In genomic region chr10:53314856-53315255, GRCh38 we compare ENCODE assay signal across 12 cellular contexts.
DNase-seq lines count a peak whose midpoint lies in the region; ATAC-seq, FAIRE-seq and TF ChIP-seq lines count a peak whose summit lies in the region.
"Had no signal": no experiment of that assay in that cellular context is flagged by ENCODE, and none has a peak within 500 bp of the region (broad histone marks: within the 10 kb centered on the region; RNA-seq: fewer than 3 reads in every experiment).

No MANE protein-coding gene starts in this region.

- 10% methylated on average over 1 of the region's 1 CpG for WGBS in mesenchymal stem cell
- 18 to 33% methylated on average over 1 of the region's 1 CpG for WGBS in esophagus squamous epithelium, 2 donors

- no peak overlapping the region for H3K9ac ChIP-seq in mesenchymal stem cell (ENCODE audit: low read length)

- intact Hi-C loops in esophagus squamous epithelium (cut with DNase I), result no loop called here

- no peak overlapping the region for H4K8ac ChIP-seq in mesenchymal stem cell (ENCODE audit: low read length)

- no peak for ATAC-seq in HG03108 (IDR thresholded peaks at IDR 0.05; ENCODE audit: unreplicated experiment)

- no peak overlapping the region for H2BK5ac ChIP-seq in mesenchymal stem cell (ENCODE audit: low read depth, low read length, poor library complexity, severe bottlenecking)

- FAIRE-seq in bronchial epithelial cell (lab: Jason Lieb, UNC), result no peak

- H3K18ac ChIP-seq in mesenchymal stem cell (ENCODE audit: low read depth in 1 of 2, low read length in 2 of 2), result no peak overlapping the region

- peak; percentile 67 for DNase-seq in Caki2 (ENCODE audit: low read depth)
- DNase-seq in LoVo (ENCODE audit: low spot score), result peak; percentile 24
- peak; percentile 98 for DNase-seq in bronchial epithelial cell (ENCODE audit: low read depth)
- DNase-seq in mesenchymal stem cell, result peak; percentile 87
- DNase-seq in esophagus squamous epithelium (lab: John Stamatoyannopoulos, UW), result no peak
- no peak for DNase-seq in NCI-H345 treated with DMSO at 0.1 percent for 48 hours (lab: John Stamatoyannopoulos, UW; ENCODE audit: unreplicated experiment)
- no peak for DNase-seq in mesenteric fat pad (ENCODE audit: low spot score)
- DNase-seq: activated T-cell treated with anti-CD3 and anti-CD28 coated beads for 4 hours; CD4-positive, alpha-beta T cell; MM.1S; substantia nigra had no signal

- H3K9me3 ChIP-seq in mesenchymal stem cell (ENCODE audit: control insufficient read depth, low read length) (no peaks in the 10 kb centered on the region), esophagus squamous epithelium (no peaks in the 10 kb centered on the region)

- TF ChIP-seq CTCF in bronchial epithelial cell (IDR thresholded peaks at IDR 0.05; ENCODE audit: insufficient read depth, low read length, severe bottlenecking) (no peak), esophagus squamous epithelium (IDR thresholded peaks at IDR 0.05) (no peak)

- no peaks in the 10 kb centered on the region for H3K27me3 ChIP-seq in bronchial epithelial cell (ENCODE audit: control insufficient read depth, insufficient read depth, low read length)
- no peaks in the 10 kb centered on the region for H3K27me3 ChIP-seq in mesenchymal stem cell (ENCODE audit: control insufficient read depth in 1 of 2, insufficient read depth in 1 of 2, low read length in 2 of 2)
- H3K27me3 ChIP-seq in esophagus squamous epithelium, result no peaks in the 10 kb centered on the region

- H4K91ac ChIP-seq in mesenchymal stem cell (ENCODE audit: low read length), result no peak overlapping the region

- TF ChIP-seq POLR2A in esophagus squamous epithelium (IDR thresholded peaks at IDR 0.05), result no peak

- no peak overlapping the region for H2AK5ac ChIP-seq in mesenchymal stem cell (ENCODE audit: low read length, severe bottlenecking)

- no peak overlapping the region for H3K27ac ChIP-seq in mesenchymal stem cell (ENCODE audit: low read length, poor library complexity, severe bottlenecking)
- no peak overlapping the region for H3K27ac ChIP-seq in esophagus squamous epithelium

- no peak overlapping the region for H2BK120ac ChIP-seq in mesenchymal stem cell (ENCODE audit: low read depth, low read length)

- H3K4ac ChIP-seq in mesenchymal stem cell (ENCODE audit: low read depth in 1 of 2, low read length in 2 of 2), result no peak overlapping the region

- H3K4me1 ChIP-seq in mesenchymal stem cell (ENCODE audit: control insufficient read depth, insufficient read depth, low read depth, low read length) (no peaks in the 10 kb centered on the region), esophagus squamous epithelium (no peaks in the 10 kb centered on the region)

- no peaks in the 10 kb centered on the region for H3K79me1 ChIP-seq in mesenchymal stem cell (replicated peaks; ENCODE audit: low read length, poor library complexity, severe bottlenecking)

- no peak overlapping the region for H2BK12ac ChIP-seq in mesenchymal stem cell (ENCODE audit: low read length in 2 of 2)

- no peak overlapping the region for H3K14ac ChIP-seq in mesenchymal stem cell (ENCODE audit: low read length in 2 of 2)

- no peak overlapping the region for H2BK15ac ChIP-seq in mesenchymal stem cell (ENCODE audit: low read depth, poor library complexity, severe bottlenecking)

- no peak overlapping the region for H3K4me3 ChIP-seq in bronchial epithelial cell (ENCODE audit: low read depth, low read length)
- H3K4me3 ChIP-seq in mesenchymal stem cell (ENCODE audit: insufficient read depth in 1 of 2, low read depth in 1 of 2, low read length in 2 of 2), result no peak overlapping the region
- no peak overlapping the region for H3K4me3 ChIP-seq in esophagus squamous epithelium

- H3K23ac ChIP-seq in mesenchymal stem cell (ENCODE audit: low read length in 2 of 2), result no peak overlapping the region

- H3K36me3 ChIP-seq in bronchial epithelial cell (ENCODE audit: control insufficient read depth, insufficient read depth, low read length) (no peaks in the 10 kb centered on the region), mesenchymal stem cell (ENCODE audit: control insufficient read depth in 1 of 2, insufficient read depth in 2 of 2, low read depth in 1 of 2, low read length in 2 of 2) (no peaks in the 10 kb centered on the region), esophagus squamous epithelium (no peaks in the 10 kb centered on the region)

- no peak overlapping the region for H3K4me2 ChIP-seq in mesenchymal stem cell (ENCODE audit: low read length, poor library complexity, severe bottlenecking)

- no peak overlapping the region for H2AFZ ChIP-seq in mesenchymal stem cell (ENCODE audit: low read depth, low read length)

- in situ Hi-C loops in Caki2 (cut with HindIII; ENCODE audit: low pct_unique_long_range_greater_than_20kb, low sequenced_read_pairs), result no loop called here

Comparison
In these comparisons a context has a peak if more than half of its experiments do, and no peak if none do; other contexts are left out.
1. DNase-seq: peak in Caki2 (single experiment), LoVo (single experiment), bronchial epithelial cell (single experiment) and mesenchymal stem cell (single experiment); none in esophagus squamous epithelium (single experiment), NCI-H345 treated with DMSO at 0.1 percent for 48 hours (single experiment) and mesenteric fat pad (single experiment).